In the genomic region with DNA sequence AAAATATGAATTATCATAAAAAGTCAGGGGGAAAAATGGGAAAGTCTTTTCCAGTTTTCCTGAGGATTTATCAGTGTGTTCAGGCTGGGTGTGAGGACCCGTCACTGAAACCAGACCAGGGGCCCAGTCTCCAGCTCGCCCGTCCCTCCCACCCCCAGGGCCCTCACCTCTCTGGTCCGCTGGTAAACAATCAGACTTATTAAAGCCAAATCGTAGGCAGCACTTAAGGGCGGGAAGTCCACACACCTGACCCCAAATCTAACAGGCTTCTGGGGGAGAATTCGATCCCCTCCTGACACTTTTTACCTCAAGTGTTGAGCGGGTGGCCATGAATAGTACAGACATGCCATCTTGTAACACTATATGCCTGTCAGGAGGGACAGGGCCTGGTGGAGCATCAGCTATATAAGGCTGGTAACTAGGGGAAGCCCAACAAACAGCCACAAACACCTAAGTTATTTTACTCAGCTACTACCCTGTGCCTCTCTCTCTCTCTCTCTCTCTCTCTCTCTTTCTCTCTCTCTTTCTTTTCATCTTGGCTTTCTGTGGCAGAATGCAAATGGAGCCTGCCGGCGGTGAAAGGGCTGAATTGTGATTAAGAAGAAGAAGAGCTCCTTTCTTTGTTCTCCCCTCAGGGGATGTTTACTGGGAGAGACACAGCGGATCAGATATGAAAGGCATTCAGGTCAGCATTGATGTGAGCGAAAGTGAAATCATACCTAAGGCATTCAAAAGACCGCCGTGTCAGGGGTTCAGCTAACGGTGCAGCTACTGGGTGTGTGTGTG, we compare ENCODE assay signal across 8 cellular contexts. TPM values are rescaled to one million over a fixed set of nuclear protein-coding genes. Genes with fewer than 3 reads are reported as not detected.
DNase-seq lines count a peak whose midpoint lies in the region; ATAC-seq and TF ChIP-seq lines count a peak whose summit lies in the region.

No MANE protein-coding gene starts in this region.

- H3K27ac ChIP-seq in mammary epithelial cell (ENCODE audit: insufficient read depth, low read depth, low read length), result no peak overlapping the region
- peak overlapping the region in 2 of 3 donors; percentile 33 to 62 for H3K27ac ChIP-seq in right lobe of liver
- peak overlapping the region; percentile 56 to 94 (median 89) for H3K27ac ChIP-seq in thyroid gland

- H3K36me3 ChIP-seq in Loucy (ENCODE audit: insufficient read depth, low read length) (no peaks in the 10 kb centered on the region), mammary epithelial cell (ENCODE audit: insufficient read depth, low read length) (no peaks in the 10 kb centered on the region), right lobe of liver (no peaks in the 10 kb centered on the region), thyroid gland (no peaks in the 10 kb centered on the region)

- ATAC-seq in GM18498 (IDR thresholded peaks at IDR 0.05; ENCODE audit: unreplicated experiment), result peak; percentile 75
- peak; percentile 75 for ATAC-seq in GM21723 (IDR thresholded peaks at IDR 0.05; ENCODE audit: unreplicated experiment)
- ATAC-seq in right lobe of liver, result peak; percentile 31 to 44 (median 40)

- H4K20me1 ChIP-seq in Loucy (ENCODE audit: insufficient read depth, low read length, poor library complexity, severe bottlenecking) (peaks cover 47% of the 10 kb centered on the region), mammary epithelial cell (ENCODE audit: insufficient read depth, low read length) (no peaks in the 10 kb centered on the region)

- peaks cover 33% of the 10 kb centered on the region for H3K4me1 ChIP-seq in Loucy (ENCODE audit: insufficient read depth, low read length, poor library complexity, severe bottlenecking)
- no peaks in the 10 kb centered on the region for H3K4me1 ChIP-seq in mammary epithelial cell (ENCODE audit: insufficient read depth, low read length)
- peaks cover 0 to 3% (median 0%) of the 10 kb centered on the region in 4 donors for H3K4me1 ChIP-seq in right lobe of liver
- H3K4me1 ChIP-seq in thyroid gland, result peaks cover 0 to 2% of the 10 kb centered on the region in 2 donors

- TF ChIP-seq POLR2A in right lobe of liver (IDR thresholded peaks at IDR 0.05), result no peak
- no peak for TF ChIP-seq POLR2A in thyroid gland (IDR thresholded peaks at IDR 0.05)

- H3K79me2 ChIP-seq in Loucy (ENCODE audit: insufficient read depth, low read length), result peaks cover 95% of the 10 kb centered on the region
- H3K79me2 ChIP-seq in mammary epithelial cell (ENCODE audit: insufficient read depth, low read length), result no peaks in the 10 kb centered on the region

- in situ Hi-C loops in mammary epithelial cell (cut with MboI; ENCODE audit: low sequenced_read_pairs in 2 of 2), result no loop called here

- no peaks in the 10 kb centered on the region for H3F3A ChIP-seq in Loucy (ENCODE audit: low read depth)

- peak overlapping the region; percentile 59 for H3K4me2 ChIP-seq in Loucy (ENCODE audit: low read depth, low read length, poor library complexity, severe bottlenecking)
- no peak overlapping the region for H3K4me2 ChIP-seq in mammary epithelial cell (ENCODE audit: insufficient read depth, low read depth, low read length)

- dilution Hi-C loops in mammary epithelial cell (cut with HindIII; ENCODE audit: low sequenced_read_pairs), result no loop called here

- CTCF ChIA-PET in mammary epithelial cell (lab: Charles Lee; ENCODE audit: low non-redundant PET), result no interaction called here

- H3K4me3 ChIP-seq in Loucy (ENCODE audit: low read length, poor library complexity, severe bottlenecking) (no peak overlapping the region), mammary epithelial cell (replicated peaks in 1 of 3; ENCODE audit: insufficient read depth in 1 of 3, low read depth in 2 of 3, low read length in 3 of 3) (no peak overlapping the region), right lobe of liver (no peak overlapping the region), thyroid gland (replicated peaks in 1 of 3) (no peak overlapping the region)

- 91% methylated on average over 14 of the region's 15 CpGs for WGBS in mammary epithelial cell (ENCODE audit: low coverage, missing lambda C conversion rate)
- whole genome bisulfite sequencing in right lobe of liver (ENCODE audit: insufficient coverage, low coverage, low lambda C conversion rate, missing lambda C conversion rate), result 21% methylated on average over 14 of the region's 15 CpGs
- 72 to 76% methylated on average over 15 of the region's 15 CpGs for whole genome bisulfite sequencing in thyroid gland, 2 donors

- H2AFZ ChIP-seq in Loucy (ENCODE audit: low read length), result no peak overlapping the region
- H2AFZ ChIP-seq in mammary epithelial cell (ENCODE audit: low read depth, low read length), result no peak overlapping the region

- H3K9me2 ChIP-seq in Loucy (replicated peaks; ENCODE audit: low read depth, low read length), result no peaks in the 10 kb centered on the region

- no TSS peak for BruUV-seq in mammary epithelial cell (replicated peaks; lab: Mats Ljungman, UMichigan)

- no peak overlapping the region for H3K9ac ChIP-seq in Loucy (ENCODE audit: low read depth, low read length, poor library complexity, severe bottlenecking)
- H3K9ac ChIP-seq in mammary epithelial cell (ENCODE audit: insufficient read depth, low read length), result no peak overlapping the region

- DNase-seq in mammary epithelial cell (peak; percentile 38), right lobe of liver (no peak), thyroid gland (no peak), DMS53 (lab: John Stamatoyannopoulos, UW) (no peak)
- DNase-seq in stimulated activated CD4-positive, alpha-beta T cell treated with anti-CD3 and anti-CD28 coated beads, Interleukin-4, amount 100 ng/mL, for 1 hour, result no peak

- intact Hi-C loops in mammary epithelial cell (cut with micrococcal nuclease), result loop anchor here (10.0 kb wide), 1 partner anchor 346 kb away; no protein-coding TSS in a partner anchor
- intact Hi-C loops in right lobe of liver (cut with DNase I), result no loop called here
- intact Hi-C loops in thyroid gland (cut with DNase I), result loop anchor here (10.0 kb wide), 1 partner anchor 176 kb away; a partner anchor contains a TSS

- H3K27me3 ChIP-seq in Loucy (ENCODE audit: insufficient read depth, low read length, poor library complexity, severe bottlenecking), result no peaks in the 10 kb centered on the region
- peaks cover 29% of the 10 kb centered on the region for H3K27me3 ChIP-seq in mammary epithelial cell (ENCODE audit: insufficient read depth, low read length)
- H3K27me3 ChIP-seq in right lobe of liver, result no peaks in the 10 kb centered on the region
- peaks cover 7% of the 10 kb centered on the region for H3K27me3 ChIP-seq in thyroid gland

- TF ChIP-seq CTCF in Loucy (conservative IDR thresholded peaks at IDR 0.05; ENCODE audit: low read length), result no peak
- no peak for TF ChIP-seq CTCF in mammary epithelial cell (conservative IDR thresholded peaks at IDR 0.05 in 1 of 2, IDR thresholded peaks at IDR 0.05 in 1 of 2; ENCODE audit: extremely low read depth in 1 of 2, insufficient read depth in 1 of 2, low read depth in 1 of 2, low read length in 2 of 2)
- no peak for TF ChIP-seq CTCF in right lobe of liver (IDR thresholded peaks at IDR 0.05)
- no peak for TF ChIP-seq CTCF in thyroid gland (IDR thresholded peaks at IDR 0.05)

- H3K9me3 ChIP-seq in Loucy (ENCODE audit: insufficient read depth, low read depth, low read length) (no peaks in the 10 kb centered on the region), mammary epithelial cell (replicated peaks; ENCODE audit: insufficient read depth, low read length) (no peaks in the 10 kb centered on the region), right lobe of liver (no peaks in the 10 kb centered on the region), thyroid gland (no peaks in the 10 kb centered on the region)

RNA-seq across cellular contexts. Expression of a gene that starts 9.5 kb away (rescaled TPM):
- total RNA-seq in mammary epithelial cell (under 1 TPM; 0.45 to 0.50 TPM), right lobe of liver (10 to 100 TPM; 13.5 to 35.9 (median 21.7) TPM), thyroid gland (10 to 100 TPM; 21.7 to 52.1 (median 37.9) TPM)
- 0.26 TPM for polyA plus RNA-seq in mammary epithelial cell
- polyA minus RNA-seq in mammary epithelial cell, result not detected

Comparison
In these comparisons a context has a peak if more than half of its experiments do, and no peak if none do; other contexts are left out.
1. RNA of a gene that starts 9.5 kb away (total RNA-seq): 21.7 to 52.1 TPM in thyroid gland and 13.5 to 35.9 TPM in right lobe of liver; 0.45 to 0.50 TPM in mammary epithelial cell; every median in the first group is over 4 times any median in the second.
2. intact Hi-C loops: an anchor here in mammary epithelial cell (10.0 kb wide) and thyroid gland (10.0 kb wide); none called in right lobe of liver.
3. Peak in every context shown above with its lines, with median percentiles within 50 percentile points of each other: ATAC-seq.